ENCODE assay signal across 17 cellular contexts in genomic region chr16:74186589-74186988, GRCh38.
DNase-seq lines count a peak whose midpoint lies in the region; TF ChIP-seq lines count a peak whose summit lies in the region.
"Had no signal": no experiment of that assay in that cellular context is flagged by ENCODE, and none has a peak within 500 bp of the region (broad histone marks: within the 10 kb centered on the region; RNA-seq: fewer than 3 reads in every experiment).

No MANE protein-coding gene starts in this region.

- TF ChIP-seq CTCF in BJ (IDR thresholded peaks at IDR 0.05; ENCODE audit: insufficient read depth, low read depth, low read length) (no peak), foreskin fibroblast (IDR thresholded peaks at IDR 0.05; ENCODE audit: low read depth, low read length) (no peak), OCI-LY7 (conservative IDR thresholded peaks at IDR 0.05; ENCODE audit: low read length) (no peak)

- H4K20me1 ChIP-seq in OCI-LY7 (ENCODE audit: insufficient read depth, low read length) = no peaks in the 10 kb centered on the region

- H3K4me1 ChIP-seq in OCI-LY7 (ENCODE audit: insufficient read depth, low read length, poor library complexity, severe bottlenecking) = no peaks in the 10 kb centered on the region
- H3K4me1 ChIP-seq: vagina had no signal

- H3K36me3 ChIP-seq in BJ (ENCODE audit: control insufficient read depth, insufficient read depth, low read length) (no peaks in the 10 kb centered on the region), OCI-LY7 (ENCODE audit: insufficient read depth, low read length) (no peaks in the 10 kb centered on the region)
- H3K36me3 ChIP-seq: vagina had no signal

- BruUV-seq in OCI-LY7 (replicated peaks; lab: Mats Ljungman, UMichigan) = no TSS peak

- CTCF ChIA-PET in BJ (lab: Yijun Ruan, JAX) = no interaction called here
- CTCF ChIA-PET in OCI-LY7 (lab: Charles Lee; ENCODE audit: unreplicated experiment) = no interaction called here

- H3K9me3 ChIP-seq in OCI-LY7 (ENCODE audit: low read length) = no peaks in the 10 kb centered on the region
- H3K9me3 ChIP-seq: vagina had no signal

- H3K79me2 ChIP-seq in OCI-LY7 (ENCODE audit: insufficient read depth, low read depth, low read length) = no peaks in the 10 kb centered on the region

- peak; percentile 2 for DNase-seq in BJ (ENCODE audit: low read depth)
- peak; percentile 10 for DNase-seq in NCI-H1436 (lab: John Stamatoyannopoulos, UW)
- peak; percentile 51 for DNase-seq in NCI-H774 (lab: John Stamatoyannopoulos, UW)
- DNase-seq in foreskin fibroblast = peak; percentile 14 to 66
- no peak for DNase-seq in OCI-LY7 (ENCODE audit: low spot score)
- DNase-seq in OCI-M1 (lab: John Stamatoyannopoulos, UW) = no peak
- DNase-seq in head of caudate nucleus = no peak
- no peak for DNase-seq in KG1 (lab: John Stamatoyannopoulos, UW)
- DNase-seq: activated CD4-positive, CD25-positive, alpha-beta regulatory T cell treated with anti-CD3 and anti-CD28 coated beads, Interleukin-2, amount 50 U/mL, for 72 hours; activated CD8-positive, alpha-beta memory T cell treated with anti-CD3 and anti-CD28 coated beads, Interleukin-2, amount 50 U/mL, for 48 hours; effector memory CD8-positive, alpha-beta T cell; midbrain; NCI-H226; stimulated activated naive CD8-positive, alpha-beta T cell treated with anti-CD3 and anti-CD28 coated beads, Interleukin-15, Interleukin-2, amounts not matched to agents 100 U/mL and 50 U/mL, for 24 hours; T-helper 17 cell had no signal

- POLR2A ChIA-PET in BJ (lab: Charles Lee) (no interaction called here), OCI-LY7 (lab: Charles Lee) (no interaction called here)

- H3K9me2 ChIP-seq in OCI-LY7 (ENCODE audit: insufficient read depth, low read length) = no peaks in the 10 kb centered on the region

- no peak overlapping the region for H2AFZ ChIP-seq in OCI-LY7 (ENCODE audit: low read length)

- no peak overlapping the region for H3K27ac ChIP-seq in OCI-LY7 (ENCODE audit: low read depth, low read length, poor library complexity, severe bottlenecking)
- H3K27ac ChIP-seq: RWPE1, vagina had no signal

- intact Hi-C loops in OCI-LY7 (cut with micrococcal nuclease; ENCODE audit: unreplicated experiment) (no loop called here), head of caudate nucleus (cut with DNase I) (no loop called here)

- no peaks in the 10 kb centered on the region for H3K27me3 ChIP-seq in BJ (ENCODE audit: control insufficient read depth, insufficient read depth, low read length)
- H3K27me3 ChIP-seq: vagina had no signal

- no peak overlapping the region for H3K4me2 ChIP-seq in OCI-LY7 (ENCODE audit: low read length)

- H3K4me3 ChIP-seq in BJ (ENCODE audit: low read depth, low read length) (no peak overlapping the region), foreskin fibroblast (ENCODE audit: low read depth in 1 of 2, low read length in 2 of 2) (no peak overlapping the region), OCI-LY7 (ENCODE audit: low read depth, low read length, poor library complexity, severe bottlenecking) (no peak overlapping the region)
- H3K4me3 ChIP-seq: vagina had no signal

Comparison
In these comparisons a context has a peak if more than half of its experiments do, and no peak if none do; other contexts are left out.
1. DNase-seq: peak in BJ (single experiment), NCI-H1436 (single experiment), NCI-H774 (single experiment) and foreskin fibroblast (2 of 2); none in OCI-LY7 (single experiment), OCI-M1 (single experiment), head of caudate nucleus (0 of 42) and KG1 (single experiment).